ENCODE assay signal across 8 cellular contexts in genomic region chr1:66351474-66351873, GRCh38.
DNase-seq lines count a peak whose midpoint lies in the region; ATAC-seq lines count a peak whose summit lies in the region.

No MANE protein-coding gene starts in this region.

- H3K4me3 Mint-ChIP-seq in activated CD4-positive, alpha-beta memory T cell treated with anti-CD3 and anti-CD28 coated beads for 36 hours: peak overlapping the region; percentile 41
- H3K4me3 Mint-ChIP-seq in naive thymus-derived CD4-positive, alpha-beta T cell: peak overlapping the region; percentile 29 to 85 (median 67)

- POLR2A ChIA-PET in activated CD4-positive, alpha-beta memory T cell treated with anti-CD3 and anti-CD28 coated beads for 36 hours (lab: Charles Lee): interaction anchor here (0.7 to 4.0 kb wide), 17 partner anchors 9 to 1448 kb away, joined by 3 to 70 read pairs (median 9); no protein-coding TSS in a partner anchor
- POLR2A ChIA-PET in naive thymus-derived CD4-positive, alpha-beta T cell (lab: Charles Lee): interaction anchor here (1.4 to 5.9 kb wide), 4 partner anchors 9 to 51 kb away, joined by 4 to 49 read pairs (median 14); no protein-coding TSS in a partner anchor

- H3K9me3 Mint-ChIP-seq in activated CD4-positive, alpha-beta memory T cell treated with anti-CD3 and anti-CD28 coated beads for 36 hours: no peaks in the 10 kb centered on the region
- H3K9me3 Mint-ChIP-seq in naive thymus-derived CD4-positive, alpha-beta T cell: peaks cover 0 to 6% (median 0%) of the 10 kb centered on the region in 11 donors

- CTCF ChIA-PET in activated CD4-positive, alpha-beta memory T cell treated with anti-CD3 and anti-CD28 coated beads for 36 hours (lab: Charles Lee): interaction anchor here (0.9 to 6.1 kb wide), 15 partner anchors 8 to 104 kb away, joined by 3 to 39 read pairs (median 10); no protein-coding TSS in a partner anchor
- CTCF ChIA-PET in naive thymus-derived CD4-positive, alpha-beta T cell (lab: Charles Lee): interaction anchor here (1.5 to 3.8 kb wide), 3 partner anchors 11 to 94 kb away, joined by 4 to 14 read pairs (median 4); no protein-coding TSS in a partner anchor

- H3K4me3 ChIP-seq in naive thymus-derived CD4-positive, alpha-beta T cell (ENCODE audit: low read length): peak overlapping the region; percentile 12

- H3K27me3 Mint-ChIP-seq in activated CD4-positive, alpha-beta memory T cell treated with anti-CD3 and anti-CD28 coated beads for 36 hours: no peaks in the 10 kb centered on the region
- H3K27me3 Mint-ChIP-seq in naive thymus-derived CD4-positive, alpha-beta T cell: no peaks in the 10 kb centered on the region

- peak; percentile 54 for DNase-seq in activated CD4-positive, alpha-beta memory T cell treated with anti-CD3 and anti-CD28 coated beads for 36 hours
- DNase-seq in naive thymus-derived CD4-positive, alpha-beta T cell: no peak
- DNase-seq in NCI-H524 (lab: John Stamatoyannopoulos, UW) (no peak), GF-D8 (lab: John Stamatoyannopoulos, UW) (no peak), NCI-H187 (lab: John Stamatoyannopoulos, UW) (no peak)
- DNase-seq in stimulated activated CD8-positive, alpha-beta memory T cell treated with anti-CD3 and anti-CD28 coated beads, Interleukin-4, amount 100 ng/mL, for 48 hours: no peak

- H3K36me3 ChIP-seq in naive thymus-derived CD4-positive, alpha-beta T cell (ENCODE audit: control insufficient read depth in 2 of 3, insufficient read depth in 3 of 3, low read length in 3 of 3): peaks cover 0 to 5% (median 0%) of the 10 kb centered on the region in 3 experiments

- H3K27ac ChIP-seq in naive thymus-derived CD4-positive, alpha-beta T cell (ENCODE audit: low read depth, low read length): peak overlapping the region; percentile 62

- H3K27me3 ChIP-seq in naive thymus-derived CD4-positive, alpha-beta T cell (ENCODE audit: control insufficient read depth in 2 of 2, insufficient read depth in 2 of 2, low read length in 2 of 2): no peaks in the 10 kb centered on the region

- intact Hi-C loops in activated CD4-positive, alpha-beta memory T cell treated with anti-CD3 and anti-CD28 coated beads for 36 hours (cut with micrococcal nuclease): loop anchor here (1.0 to 5.0 kb wide), 6 partner anchors 16 to 929 kb away; partner anchors contain the start of genes LEPR and LEPROT
- intact Hi-C loops in naive thymus-derived CD4-positive, alpha-beta T cell (cut with micrococcal nuclease): loop anchor here (2.0 to 5.0 kb wide), 2 partner anchors 96 to 99 kb away; no protein-coding TSS in a partner anchor

- peak; percentile 36 for ATAC-seq in GM18870 (IDR thresholded peaks at IDR 0.05; ENCODE audit: unreplicated experiment)
- ATAC-seq in HG02610 (IDR thresholded peaks at IDR 0.05; ENCODE audit: unreplicated experiment): peak; percentile 26
- ATAC-seq in naive thymus-derived CD4-positive, alpha-beta T cell: peak; percentile 33

- H3K27ac Mint-ChIP-seq in activated CD4-positive, alpha-beta memory T cell treated with anti-CD3 and anti-CD28 coated beads for 36 hours: peak overlapping the region; percentile 83
- peak overlapping the region; percentile 75 to 95 (median 90) for H3K27ac Mint-ChIP-seq in naive thymus-derived CD4-positive, alpha-beta T cell

- peaks cover 93% of the 10 kb centered on the region for H3K4me1 Mint-ChIP-seq in activated CD4-positive, alpha-beta memory T cell treated with anti-CD3 and anti-CD28 coated beads for 36 hours (ENCODE audit: low read depth)
- peaks cover 71 to 100% (median 96%) of the 10 kb centered on the region in 7 donors for H3K4me1 Mint-ChIP-seq in naive thymus-derived CD4-positive, alpha-beta T cell

- H3K36me3 Mint-ChIP-seq in activated CD4-positive, alpha-beta memory T cell treated with anti-CD3 and anti-CD28 coated beads for 36 hours: peaks cover 31% of the 10 kb centered on the region
- peaks cover 0 to 50% (median 22%) of the 10 kb centered on the region in 5 donors for H3K36me3 Mint-ChIP-seq in naive thymus-derived CD4-positive, alpha-beta T cell

- H3K9me3 ChIP-seq in naive thymus-derived CD4-positive, alpha-beta T cell (ENCODE audit: control insufficient read depth in 2 of 3, low read length in 3 of 3): no peaks in the 10 kb centered on the region

- H3K4me1 ChIP-seq in naive thymus-derived CD4-positive, alpha-beta T cell (ENCODE audit: control insufficient read depth in 2 of 2, insufficient read depth in 2 of 2, low read length in 2 of 2): peaks cover 72 to 79% of the 10 kb centered on the region in 2 donors
